Comparison of ENCODE assay signal across 9 cellular contexts in the genomic region with DNA sequence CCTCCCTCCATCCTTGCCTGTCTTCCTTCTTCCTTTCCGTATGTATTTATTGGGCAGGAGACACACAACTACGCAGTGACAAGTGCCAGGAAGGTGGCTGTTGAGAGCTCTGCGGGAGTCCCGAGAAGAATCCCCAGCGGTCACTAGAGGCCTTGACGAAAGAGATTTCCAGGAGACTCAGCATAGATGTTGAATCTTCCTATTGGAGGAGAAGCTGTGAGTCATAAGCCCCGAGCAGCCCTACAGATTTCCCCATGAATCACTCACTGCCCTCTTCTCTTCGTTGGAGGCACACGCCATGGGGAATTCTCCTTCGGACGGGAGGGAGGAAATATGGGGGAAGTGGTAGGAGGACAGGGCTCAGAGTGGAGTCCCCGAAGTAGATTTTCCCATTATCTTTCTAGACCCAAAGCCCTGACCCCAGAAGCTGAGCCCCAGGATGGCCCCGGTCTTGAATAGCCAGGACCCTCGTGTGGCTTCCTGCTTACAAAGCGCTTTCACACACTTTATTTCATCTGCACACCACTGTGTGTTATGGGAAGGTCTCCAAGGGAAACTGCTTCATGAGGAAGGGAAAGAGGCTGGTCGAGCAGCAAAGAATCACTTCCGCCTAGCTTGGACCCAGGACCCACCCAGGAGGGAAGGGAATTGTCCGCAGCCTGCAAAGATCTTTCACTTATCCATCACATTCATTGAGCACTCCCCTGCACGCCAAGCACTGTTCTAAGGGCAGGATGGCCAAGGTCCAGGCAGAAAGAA. TPM values are rescaled to one million over a fixed set of nuclear protein-coding genes. Genes with fewer than 3 reads are reported as not detected.
DNase-seq lines count a peak whose midpoint lies in the region; ATAC-seq and TF ChIP-seq lines count a peak whose summit lies in the region.
"Had no signal": no experiment of that assay in that cellular context is flagged by ENCODE, and none has a peak within 500 bp of the region (broad histone marks: within the 10 kb centered on the region; RNA-seq: fewer than 3 reads in every experiment).

No MANE protein-coding gene starts in this region.

- no peak overlapping the region for H3K4me3 ChIP-seq in HUES64 (ENCODE audit: low read length)
- H3K4me3 ChIP-seq in mammary epithelial cell (replicated peaks in 1 of 3; ENCODE audit: insufficient read depth in 1 of 3, low read depth in 2 of 3, low read length in 3 of 3) = no peak overlapping the region
- H3K4me3 ChIP-seq in right lobe of liver = no peak overlapping the region
- H3K4me3 ChIP-seq in upper lobe of left lung = no peak overlapping the region

- dilution Hi-C loops in mammary epithelial cell (cut with HindIII; ENCODE audit: low sequenced_read_pairs) = no loop called here

- H3K4me2 ChIP-seq in mammary epithelial cell (ENCODE audit: insufficient read depth, low read depth, low read length) = no peak overlapping the region

- 33% methylated on average over 15 of the region's 19 CpGs for WGBS in HUES64
- WGBS in mammary epithelial cell (ENCODE audit: low coverage, missing lambda C conversion rate) = 88% methylated on average over 14 of the region's 19 CpGs
- 54% methylated on average over 14 of the region's 19 CpGs for WGBS in right lobe of liver (ENCODE audit: insufficient coverage, low coverage, low lambda C conversion rate, missing lambda C conversion rate)
- 68 to 73% methylated on average over 19 of the region's 19 CpGs for WGBS in upper lobe of left lung, 2 donors

- H2AFZ ChIP-seq in mammary epithelial cell (ENCODE audit: low read depth, low read length) = no peak overlapping the region

- peak; percentile 60 for DNase-seq in mammary epithelial cell
- no peak for DNase-seq in right lobe of liver
- no peak for DNase-seq in upper lobe of left lung
- DNase-seq in NCI-H748 (lab: John Stamatoyannopoulos, UW; ENCODE audit: unreplicated experiment) = no peak
- no peak for DNase-seq in NCI-H2196 (lab: John Stamatoyannopoulos, UW; ENCODE audit: unreplicated experiment)
- DNase-seq: effector CD4-positive, alpha-beta T cell had no signal

- no peak for TF ChIP-seq EP300 in upper lobe of left lung (IDR thresholded peaks at IDR 0.05)

- no TSS peak for BruUV-seq in mammary epithelial cell (replicated peaks; lab: Mats Ljungman, UMichigan)

- in situ Hi-C loops in mammary epithelial cell (cut with MboI; ENCODE audit: low sequenced_read_pairs in 2 of 2) = no loop called here

- no peaks in the 10 kb centered on the region for H3K9me3 ChIP-seq in HUES64 (ENCODE audit: insufficient read depth, low read depth, low read length)
- no peaks in the 10 kb centered on the region for H3K9me3 ChIP-seq in mammary epithelial cell (replicated peaks; ENCODE audit: insufficient read depth, low read length)
- no peaks in the 10 kb centered on the region for H3K9me3 ChIP-seq in right lobe of liver
- no peaks in the 10 kb centered on the region for H3K9me3 ChIP-seq in upper lobe of left lung

- H3K9ac ChIP-seq in HUES64 (ENCODE audit: low read depth, low read length) (no peak overlapping the region), mammary epithelial cell (ENCODE audit: insufficient read depth, low read length) (no peak overlapping the region)

- ATAC-seq in right lobe of liver (peak; percentile 34 to 70 (median 52)), upper lobe of left lung (ENCODE audit: low FRiP score in 2 of 2) (peak; percentile 60 to 92), HG02885 (IDR thresholded peaks at IDR 0.05; ENCODE audit: poor library complexity, unreplicated experiment) (no peak), GM18867 (IDR thresholded peaks at IDR 0.05; ENCODE audit: unreplicated experiment) (no peak)

- no peak for TF ChIP-seq CTCF in mammary epithelial cell (conservative IDR thresholded peaks at IDR 0.05 in 1 of 2, IDR thresholded peaks at IDR 0.05 in 1 of 2; ENCODE audit: extremely low read depth in 1 of 2, insufficient read depth in 1 of 2, low read depth in 1 of 2, low read length in 2 of 2)
- TF ChIP-seq CTCF in right lobe of liver (IDR thresholded peaks at IDR 0.05) = no peak
- TF ChIP-seq CTCF in upper lobe of left lung (IDR thresholded peaks at IDR 0.05) = no peak

- H3K36me3 ChIP-seq in HUES64 (ENCODE audit: insufficient read depth, low read length) (no peaks in the 10 kb centered on the region), mammary epithelial cell (ENCODE audit: insufficient read depth, low read length) (no peaks in the 10 kb centered on the region), right lobe of liver (no peaks in the 10 kb centered on the region), upper lobe of left lung (no peaks in the 10 kb centered on the region)

- H3K4me1 ChIP-seq in HUES64 (ENCODE audit: insufficient read depth, low read length) (peaks cover 13% of the 10 kb centered on the region; the same call in 1 of the 2 replicates), mammary epithelial cell (ENCODE audit: insufficient read depth, low read length) (no peaks in the 10 kb centered on the region), right lobe of liver (no peaks in the 10 kb centered on the region), upper lobe of left lung (no peaks in the 10 kb centered on the region)

- H4K20me1 ChIP-seq in mammary epithelial cell (ENCODE audit: insufficient read depth, low read length) = no peaks in the 10 kb centered on the region

- CTCF ChIA-PET in mammary epithelial cell (lab: Charles Lee; ENCODE audit: low non-redundant PET) = no interaction called here

- no peak for TF ChIP-seq POLR2A in right lobe of liver (IDR thresholded peaks at IDR 0.05)
- TF ChIP-seq POLR2A in upper lobe of left lung (IDR thresholded peaks at IDR 0.05) = peak in 1 of 4 donors; percentile 59

- intact Hi-C loops in mammary epithelial cell (cut with micrococcal nuclease) (no loop called here), right lobe of liver (cut with DNase I) (no loop called here)

- H3K27ac ChIP-seq in HUES64 (ENCODE audit: low read depth, low read length) = 0 out of 2 replicates have a peak overlapping the region, but pooled peaks have one; percentile 36
- no peak overlapping the region for H3K27ac ChIP-seq in mammary epithelial cell (ENCODE audit: insufficient read depth, low read depth, low read length)
- H3K27ac ChIP-seq in right lobe of liver = peak overlapping the region in 1 of 3 donors; percentile 33
- H3K27ac ChIP-seq in upper lobe of left lung = peak overlapping the region in 2 of 4 donors; percentile 43 to 70

- no peaks in the 10 kb centered on the region for H3K79me2 ChIP-seq in mammary epithelial cell (ENCODE audit: insufficient read depth, low read length)

- H3K27me3 ChIP-seq in HUES64 (ENCODE audit: insufficient read depth, low read length) = no peaks in the 10 kb centered on the region; the same call in 1 of the 2 replicates
- H3K27me3 ChIP-seq in mammary epithelial cell (ENCODE audit: insufficient read depth, low read length) = no peaks in the 10 kb centered on the region
- H3K27me3 ChIP-seq in right lobe of liver = no peaks in the 10 kb centered on the region
- H3K27me3 ChIP-seq in upper lobe of left lung = no peaks in the 10 kb centered on the region

RNA-seq across cellular contexts. Expression of a gene that starts 12.7 kb away (rescaled TPM):
- polyA plus RNA-seq in HUES64 (2013, experiment 1 of 2) = 6.8 TPM
- 6.7 TPM for polyA plus RNA-seq in HUES64 (2013, experiment 2 of 2)
- total RNA-seq in mammary epithelial cell (10 to 100 TPM; 20.7 to 28.8 TPM), right lobe of liver (100 to 1,000 TPM; 106 to 407 (median 232) TPM), upper lobe of left lung (1,000 to 10,000 TPM in 3 of 6 donors, 100 to 1,000 TPM in 3; 568 to 1,492 (median 904) TPM)
- polyA plus RNA-seq in mammary epithelial cell = 19.1 TPM
- polyA minus RNA-seq in mammary epithelial cell = 22.7 TPM

Comparison
In these comparisons a context has a peak if more than half of its experiments do, and no peak if none do; other contexts are left out.
1. ATAC-seq: peak in right lobe of liver (4 of 4) and upper lobe of left lung (2 of 2); none in HG02885 (single experiment) and GM18867 (single experiment).